ENCODE assay signal across 17 cellular contexts in genomic region chr18:10474309-10474708, GRCh38. TPM values are rescaled to one million over a fixed set of nuclear protein-coding genes. Genes with fewer than 3 reads are reported as not detected.
A peak's percentile ranks its signal among the peaks of the same experiment; 100 is the strongest.
DNase-seq lines count a peak whose midpoint lies in the region; ATAC-seq and TF ChIP-seq lines count a peak whose summit lies in the region.
"Had no signal": no experiment of that assay in that cellular context is flagged by ENCODE, and none has a peak within 500 bp of the region (broad histone marks: within the 10 kb centered on the region; RNA-seq: fewer than 3 reads in every experiment).

No MANE protein-coding gene starts in this region.

- H3K9ac ChIP-seq in SK-N-MC (ENCODE audit: insufficient read length) = no peak overlapping the region

- H3K4me1 Mint-ChIP-seq in dendritic cell treated with granulocyte-macrophage colony-stimulating factor and Interleukin-4, amounts not matched to agents 40 ng/mL and 50 ng/mL, for 4 days (ENCODE audit: low read depth) = peaks cover 50% of the 10 kb centered on the region
- H3K4me1 Mint-ChIP-seq in progenitor cell of endocrine pancreas (ENCODE audit: low read depth) = no peaks in the 10 kb centered on the region
- H3K4me1 Mint-ChIP-seq: CD4-positive, CD25-positive, alpha-beta regulatory T cell; CD8-positive, alpha-beta memory T cell had no signal

- TF ChIP-seq CTCF in A673 (conservative IDR thresholded peaks at IDR 0.05; ENCODE audit: low read depth, low read length) (no peak), progenitor cell of endocrine pancreas (IDR thresholded peaks at IDR 0.05; ENCODE audit: unreplicated experiment) (no peak)

- H3K9me3 ChIP-seq in A673 (ENCODE audit: low read depth, low read length, poor library complexity, severe bottlenecking) (no peaks in the 10 kb centered on the region), SK-N-MC (ENCODE audit: low read depth, low read length) (no peaks in the 10 kb centered on the region)
- H3K9me3 ChIP-seq: A549, Caco-2 had no signal

- intact Hi-C loops in A673 (cut with micrococcal nuclease; ENCODE audit: unreplicated experiment) = no loop called here
- intact Hi-C loops in dendritic cell treated with granulocyte-macrophage colony-stimulating factor and Interleukin-4, amounts not matched to agents 40 ng/mL and 50 ng/mL, for 4 days (cut with micrococcal nuclease) = no loop called here

- peak overlapping the region; percentile 43 for H3K27ac Mint-ChIP-seq in dendritic cell treated with granulocyte-macrophage colony-stimulating factor and Interleukin-4, amounts not matched to agents 40 ng/mL and 50 ng/mL, for 4 days
- H3K27ac Mint-ChIP-seq in progenitor cell of endocrine pancreas = peak overlapping the region; percentile 71
- H3K27ac Mint-ChIP-seq: CD4-positive, CD25-positive, alpha-beta regulatory T cell; CD8-positive, alpha-beta memory T cell; H9; IgD-negative memory B cell had no signal

- no peak for DNase-seq in A673 (ENCODE audit: low spot score)
- no peak for DNase-seq in SK-N-MC (ENCODE audit: low read depth, low spot score)
- DNase-seq in progenitor cell of endocrine pancreas (ENCODE audit: low spot score, unreplicated experiment) = no peak
- no peak for DNase-seq in activated CD4-positive, alpha-beta T cell treated with anti-CD3 and anti-CD28 coated beads, Interleukin-2, amount 50 U/mL, for 1 hour
- DNase-seq in COR-L47 (lab: John Stamatoyannopoulos, UW) = no peak
- DNase-seq: C1 segment of cervical spinal cord; Caco-2; CD4-positive, CD25-positive, alpha-beta regulatory T cell; CD8-positive, alpha-beta memory T cell; H9; KBM-7 had no signal

- H3K27me3 ChIP-seq in A673 (replicated peaks; ENCODE audit: insufficient read depth, low read depth, low read length, poor library complexity) = no peaks in the 10 kb centered on the region

- H3K27me3 Mint-ChIP-seq in dendritic cell treated with granulocyte-macrophage colony-stimulating factor and Interleukin-4, amounts not matched to agents 40 ng/mL and 50 ng/mL, for 4 days = peaks cover 19% of the 10 kb centered on the region
- H3K27me3 Mint-ChIP-seq in progenitor cell of endocrine pancreas = no peaks in the 10 kb centered on the region

- ATAC-seq in HG03439 (IDR thresholded peaks at IDR 0.05; ENCODE audit: unreplicated experiment) = no peak
- ATAC-seq: A549, HepG2 had no signal

- H3K36me3 ChIP-seq in A673 (ENCODE audit: insufficient read depth, low read length, poor library complexity, severe bottlenecking) (peaks cover 91% of the 10 kb centered on the region), SK-N-MC (ENCODE audit: insufficient read depth, low read length) (peaks cover 99% of the 10 kb centered on the region)

- H3K27ac ChIP-seq in A673 (ENCODE audit: low read depth, low read length, poor library complexity, severe bottlenecking) (peak overlapping the region; percentile 100), SK-N-MC (peak overlapping the region; percentile 100)
- H3K27ac ChIP-seq: 22Rv1, A549 had no signal

- no peak overlapping the region for H3K4me3 Mint-ChIP-seq in dendritic cell treated with granulocyte-macrophage colony-stimulating factor and Interleukin-4, amounts not matched to agents 40 ng/mL and 50 ng/mL, for 4 days
- H3K4me3 Mint-ChIP-seq in progenitor cell of endocrine pancreas (ENCODE audit: low read depth) = no peak overlapping the region
- H3K4me3 Mint-ChIP-seq: CD4-positive, CD25-positive, alpha-beta regulatory T cell; CD8-positive, alpha-beta memory T cell; H9; IgD-negative memory B cell had no signal

- no peaks in the 10 kb centered on the region for H3K36me3 Mint-ChIP-seq in dendritic cell treated with granulocyte-macrophage colony-stimulating factor and Interleukin-4, amounts not matched to agents 40 ng/mL and 50 ng/mL, for 4 days (ENCODE audit: low read depth)
- H3K36me3 Mint-ChIP-seq in progenitor cell of endocrine pancreas (ENCODE audit: insufficient read depth) = peaks cover 2% of the 10 kb centered on the region
- H3K36me3 Mint-ChIP-seq: CD4-positive, CD25-positive, alpha-beta regulatory T cell; CD8-positive, alpha-beta memory T cell; IgD-negative memory B cell had no signal

- no peaks in the 10 kb centered on the region for H3K9me3 Mint-ChIP-seq in dendritic cell treated with granulocyte-macrophage colony-stimulating factor and Interleukin-4, amounts not matched to agents 40 ng/mL and 50 ng/mL, for 4 days
- no peaks in the 10 kb centered on the region for H3K9me3 Mint-ChIP-seq in progenitor cell of endocrine pancreas (ENCODE audit: low read depth)
- H3K9me3 Mint-ChIP-seq: CD4-positive, CD25-positive, alpha-beta regulatory T cell; CD8-positive, alpha-beta memory T cell; IgD-negative memory B cell had no signal

- peaks cover 98% of the 10 kb centered on the region for H3K4me1 ChIP-seq in A673 (ENCODE audit: insufficient read depth, low read length, poor library complexity, severe bottlenecking)
- H3K4me1 ChIP-seq: A549, Caco-2 had no signal

- POLR2A ChIA-PET in A673 (lab: Charles Lee; ENCODE audit: low non-redundant PET) = interaction anchor here (0.5 kb wide), 1 partner anchor 853 kb away, joined by 7 read pairs; no protein-coding TSS in a partner anchor

- H3K4me3 ChIP-seq in A673 (ENCODE audit: low read depth, low read length, poor library complexity, severe bottlenecking) (no peak overlapping the region), SK-N-MC (no peak overlapping the region; the same call in 1 of the 2 replicates)
- H3K4me3 ChIP-seq: A549 had no signal

- BruUV-seq in A673 (replicated peaks; lab: Mats Ljungman, UMichigan) = no TSS peak

- CTCF ChIA-PET in A673 (lab: Charles Lee) = no interaction called here

RNA-seq across cellular contexts. Expression of gene APCDD1, which starts 19.9 kb away (rescaled TPM):
- total RNA-seq in A673 (2021) = 333 and 355 TPM in 2 replicates
- 9.7 and 10.9 TPM in 2 replicates for total RNA-seq in progenitor cell of endocrine pancreas
- total RNA-seq: CD4-positive, CD25-positive, alpha-beta regulatory T cell; CD8-positive, alpha-beta memory T cell had no signal

RNA-seq across cellular contexts. Expression of gene NAPG, which starts 51.5 kb away (rescaled TPM):
- total RNA-seq in A673 (2021) (54.0 and 57.5 TPM in 2 replicates), progenitor cell of endocrine pancreas (27.2 and 27.3 TPM in 2 replicates)

Comparison
In these comparisons a context has a peak if more than half of its experiments do, and no peak if none do; other contexts are left out.
1. RNA of gene APCDD1, which starts 19.9 kb away (total RNA-seq): 333 to 355 TPM in A673; 9.7 to 10.9 TPM in progenitor cell of endocrine pancreas; every median in the first group is over 10 times any median in the second.